ENCODE assay signal across 11 cellular contexts in the genomic region with DNA sequence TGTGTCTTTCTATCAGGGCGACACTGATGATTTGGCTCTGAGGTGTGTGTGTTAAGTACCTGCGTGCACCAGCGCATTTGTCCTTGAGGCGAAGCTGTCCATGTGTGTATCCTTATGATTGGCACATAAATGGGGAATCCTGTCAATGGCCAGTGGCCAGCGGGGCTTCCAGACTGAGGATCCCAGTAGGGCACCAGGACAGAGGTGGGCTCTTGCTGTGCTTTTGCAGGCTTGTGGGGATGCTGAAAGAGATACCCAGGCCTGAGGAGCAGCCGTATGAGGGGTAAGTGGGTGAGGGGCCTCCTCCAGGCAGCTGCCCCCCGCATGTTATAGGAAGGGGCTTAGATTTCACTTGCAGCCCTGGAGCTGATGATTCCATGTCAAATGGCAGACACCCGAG.
DNase-seq lines count a peak whose midpoint lies in the region; TF ChIP-seq lines count a peak whose summit lies in the region.
"Had no signal": no experiment of that assay in that cellular context is flagged by ENCODE, and none has a peak within 500 bp of the region (broad histone marks: within the 10 kb centered on the region; RNA-seq: fewer than 3 reads in every experiment).

No MANE protein-coding gene starts in this region.

- H3K27me3 Mint-ChIP-seq in chondrocyte (ENCODE audit: low read depth) (peaks cover 15% of the 10 kb centered on the region), progenitor cell of endocrine pancreas (peaks cover 58% of the 10 kb centered on the region)

- H3K36me3 Mint-ChIP-seq in chondrocyte (ENCODE audit: low read depth) (no peaks in the 10 kb centered on the region), progenitor cell of endocrine pancreas (ENCODE audit: insufficient read depth) (no peaks in the 10 kb centered on the region)

- H3K27ac Mint-ChIP-seq in chondrocyte (ENCODE audit: unreplicated experiment) (no peak overlapping the region), progenitor cell of endocrine pancreas (no peak overlapping the region)
- H3K27ac Mint-ChIP-seq: CD4-positive, alpha-beta T cell had no signal

- H3K9me3 Mint-ChIP-seq in chondrocyte (ENCODE audit: low read depth) (peaks cover 7% of the 10 kb centered on the region), progenitor cell of endocrine pancreas (ENCODE audit: low read depth) (no peaks in the 10 kb centered on the region)
- H3K9me3 Mint-ChIP-seq: CD4-positive, alpha-beta T cell had no signal

- peak; percentile 38 for DNase-seq in activated effector memory CD4-positive, alpha-beta T cell treated with anti-CD3 and anti-CD28 coated beads, Interleukin-2, amount 50 U/mL, for 16 hours
- DNase-seq in activated effector memory CD4-positive, alpha-beta T cell treated with Interleukin-2 at 50 U/mL for 16 hours: no peak
- peak; percentile 55 for DNase-seq in chondrocyte (ENCODE audit: low spot score)
- DNase-seq in posterior vena cava (ENCODE audit: low spot score): peak; percentile 66
- DNase-seq in progenitor cell of endocrine pancreas (ENCODE audit: low spot score, unreplicated experiment): no peak
- no peak for DNase-seq in NCI-H2171 treated with DMSO at 0.1 percent for 48 hours (lab: John Stamatoyannopoulos, UW)
- no peak for DNase-seq in ecto neural progenitor cell (ENCODE audit: low spot score)
- DNase-seq: CD4-positive, alpha-beta T cell; DMS79; GM23248; IMR-90 had no signal

- TF ChIP-seq CTCF in chondrocyte (IDR thresholded peaks at IDR 0.05): no peak
- no peak for TF ChIP-seq CTCF in progenitor cell of endocrine pancreas (IDR thresholded peaks at IDR 0.05; ENCODE audit: unreplicated experiment)

- intact Hi-C loops in posterior vena cava (cut with DNase I): no loop called here

- no peaks in the 10 kb centered on the region for H3K4me1 Mint-ChIP-seq in chondrocyte (ENCODE audit: low read depth)
- peaks cover 8% of the 10 kb centered on the region for H3K4me1 Mint-ChIP-seq in progenitor cell of endocrine pancreas (ENCODE audit: low read depth)

- no peak overlapping the region for H3K4me3 Mint-ChIP-seq in chondrocyte (ENCODE audit: unreplicated experiment)
- no peak overlapping the region for H3K4me3 Mint-ChIP-seq in progenitor cell of endocrine pancreas (ENCODE audit: low read depth)
- H3K4me3 Mint-ChIP-seq: CD4-positive, alpha-beta T cell had no signal

Comparison
In these comparisons a context has a peak if more than half of its experiments do, and no peak if none do; other contexts are left out.
1. DNase-seq: peak in activated effector memory CD4-positive, alpha-beta T cell treated with anti-CD3 and anti-CD28 coated beads, Interleukin-2, amount 50 U/mL, for 16 hours (single experiment), chondrocyte (single experiment) and posterior vena cava (single experiment); none in activated effector memory CD4-positive, alpha-beta T cell treated with Interleukin-2 at 50 U/mL for 16 hours (single experiment), progenitor cell of endocrine pancreas (single experiment), NCI-H2171 treated with DMSO at 0.1 percent for 48 hours (single experiment) and ecto neural progenitor cell (single experiment).